ENCODE assay signal across 8 cellular contexts in the genomic region with DNA sequence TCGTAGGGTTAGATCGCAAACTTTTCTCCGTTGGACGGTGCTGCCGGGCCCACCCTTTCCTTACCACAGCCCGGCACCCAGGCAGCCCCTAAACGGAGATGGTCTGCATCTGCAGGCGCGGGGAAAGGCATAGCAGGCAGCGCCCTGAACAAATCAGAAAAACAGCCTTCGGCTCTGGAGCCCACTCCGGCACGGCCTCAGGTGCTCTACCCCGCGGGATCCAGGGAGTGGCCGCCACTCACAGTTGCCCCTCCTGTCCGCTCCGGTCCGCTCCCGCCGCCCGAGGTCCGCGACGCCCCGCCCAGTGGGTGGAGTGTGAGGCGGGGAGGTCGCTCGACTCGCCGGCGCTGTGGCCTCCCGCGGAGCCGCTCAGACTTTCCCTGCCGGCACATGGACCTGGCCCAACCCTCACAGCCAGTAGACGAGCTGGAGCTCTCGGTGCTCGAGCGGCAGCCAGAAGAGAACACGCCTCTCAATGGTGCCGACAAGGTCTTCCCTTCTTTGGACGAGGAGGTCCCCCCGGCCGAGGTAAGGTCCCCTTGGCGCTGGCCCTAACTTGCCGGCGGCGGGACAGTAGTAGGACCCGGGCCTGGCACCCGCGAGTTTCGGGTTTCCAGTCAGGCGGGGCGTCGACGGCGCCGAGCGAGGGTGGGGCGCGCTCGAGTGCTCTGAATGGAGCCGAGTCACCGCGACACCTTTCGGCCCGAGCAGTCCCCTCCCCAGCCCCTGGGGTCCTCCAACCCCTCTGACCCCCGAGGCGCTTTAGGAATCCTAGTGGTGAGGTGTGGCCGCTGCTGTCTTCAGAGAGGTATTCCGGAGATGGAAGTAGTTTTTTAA. TPM values are rescaled to one million over a fixed set of nuclear protein-coding genes. Genes with fewer than 3 reads are reported as not detected.
DNase-seq lines count a peak whose midpoint lies in the region; ATAC-seq and TF ChIP-seq lines count a peak whose summit lies in the region.

A gene with protein sequence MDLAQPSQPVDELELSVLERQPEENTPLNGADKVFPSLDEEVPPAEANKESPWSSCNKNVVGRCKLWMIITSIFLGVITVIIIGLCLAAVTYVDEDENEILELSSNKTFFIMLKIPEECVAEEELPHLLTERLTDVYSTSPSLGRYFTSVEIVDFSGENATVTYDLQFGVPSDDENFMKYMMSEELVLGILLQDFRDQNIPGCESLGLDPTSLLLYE (plus strand): TSS at position 372 of the 837 bp plus-strand sequence. CDS start 19 bp downstream, at position 391.

- TF ChIP-seq CTCF in adrenal gland (IDR thresholded peaks at IDR 0.05): peak in 1 of 6 experiments; percentile 8
- peak in 1 of 9 donors; percentile 11 for TF ChIP-seq CTCF in heart right ventricle (IDR thresholded peaks at IDR 0.05)

- TF ChIP-seq POLR2A in adrenal gland (IDR thresholded peaks at IDR 0.05): peak in 1 of 2 donors; percentile 48

- ATAC-seq in GM21737 (IDR thresholded peaks at IDR 0.05; ENCODE audit: unreplicated experiment): peak; percentile 74
- ATAC-seq in heart right ventricle: peak; percentile 94 to 97 (median 96)

- 0 to 2% (median 1%) methylated on average over 6 to 72 of the region's 72 CpGs for WGBS in adrenal gland, 4 donors
- 1% methylated on average over 71 to 72 of the region's 72 CpGs for WGBS in heart right ventricle, 2 donors
- WGBS in urinary bladder: under 1% methylated on average over 72 of the region's 72 CpGs

- H3K27me3 ChIP-seq in adrenal gland (no peaks in the 10 kb centered on the region), heart right ventricle (peaks cover 0 to 68% (median 0%) of the 10 kb centered on the region in 7 donors)

- intact Hi-C loops in adrenal gland (cut with DNase I): no loop called here
- intact Hi-C loops in heart right ventricle (cut with DNase I): no loop called here

- H3K36me3 ChIP-seq in adrenal gland (replicated peaks in 1 of 2) (no peaks in the 10 kb centered on the region), heart right ventricle (no peaks in the 10 kb centered on the region), urinary bladder (ENCODE audit: insufficient read depth) (no peaks in the 10 kb centered on the region)

- DNase-seq in DMS53 treated with DMSO at 0.1 percent for 48 hours (lab: John Stamatoyannopoulos, UW; ENCODE audit: unreplicated experiment): peak; percentile 66
- DNase-seq in SW480 (ENCODE audit: low spot score): peak; percentile 84
- DNase-seq in adrenal gland: peak; percentile 76 to 86 (median 82)
- peak; percentile 85 for DNase-seq in heart right ventricle
- DNase-seq in pons (ENCODE audit: low spot score): peak; percentile 9

- no peaks in the 10 kb centered on the region for H3K9me3 ChIP-seq in adrenal gland (replicated peaks in 1 of 3)
- H3K9me3 ChIP-seq in heart right ventricle: no peaks in the 10 kb centered on the region

- H3K4me3 ChIP-seq in adrenal gland (peak within 1 kb of the TSS in 2 of 4 donors; percentile 69 to 75), heart right ventricle (peak within 1 kb of the TSS; percentile 48 to 67 (median 64)), urinary bladder (ENCODE audit: low read depth, low read length) (peak within 1 kb of the TSS; percentile 44)

- H3K4me1 ChIP-seq in adrenal gland (replicated peaks in 1 of 2): peaks cover 0 to 7% of the 10 kb centered on the region in 2 donors
- H3K4me1 ChIP-seq in heart right ventricle: peaks cover 2 to 35% (median 22%) of the 10 kb centered on the region in 9 donors
- no peaks in the 10 kb centered on the region for H3K4me1 ChIP-seq in urinary bladder (ENCODE audit: insufficient read depth)

- TF ChIP-seq RAD21 in Ishikawa (IDR thresholded peaks at IDR 0.05; ENCODE audit: low read depth): no peak

- 0 out of 2 replicates have a peak, but pooled peaks have one; percentile 40 for TF ChIP-seq EP300 in Ishikawa (IDR thresholded peaks at IDR 0.05; ENCODE audit: borderline replicate concordance)

- H3K27ac ChIP-seq in adrenal gland (peak within 1 kb of the TSS in 1 of 5 donors; percentile 83), heart right ventricle (peak within 1 kb of the TSS in 9 of 10 donors; percentile 45 to 79 (median 72)), urinary bladder (ENCODE audit: low read depth) (peak within 1 kb of the TSS; percentile 63)

TF ChIP-seq in Ishikawa, 13 proteins besides CTCF, POLR2A, EP300 and RAD21:
- TF ChIP-seq NFIC (IDR thresholded peaks at IDR 0.05) (peak; percentile 37), CEBPB (IDR thresholded peaks at IDR 0.05) (no peak), TCF12 (IDR thresholded peaks at IDR 0.05; ENCODE audit: low read depth) (peak; percentile 54; the same call in 1 of the 2 replicates), CREB1 (IDR thresholded peaks at IDR 0.05; ENCODE audit: low read depth) (0 out of 2 replicates have a peak, but pooled peaks have one; percentile 28), TEAD4 (IDR thresholded peaks at IDR 0.05) (no peak), TAF1 (IDR thresholded peaks at IDR 0.05; ENCODE audit: low read depth) (peak; percentile 74; the same call in 1 of the 2 replicates), ZBTB7A (IDR thresholded peaks at IDR 0.05; ENCODE audit: low read depth) (peak; percentile 67; the same call in 1 of the 2 replicates), EGR1 (IDR thresholded peaks at IDR 0.05) (no peak)
- TF ChIP-seq, protein P1, sequence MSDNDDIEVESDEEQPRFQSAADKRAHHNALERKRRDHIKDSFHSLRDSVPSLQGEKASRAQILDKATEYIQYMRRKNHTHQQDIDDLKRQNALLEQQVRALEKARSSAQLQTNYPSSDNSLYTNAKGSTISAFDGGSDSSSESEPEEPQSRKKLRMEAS (IDR thresholded peaks at IDR 0.05): peak; percentile 95

RNA-seq across cellular contexts. Expression of the gene that starts here (rescaled TPM):
- total RNA-seq in adrenal gland (1 to 10 TPM in 6 of 8 donors, under 1 TPM in 2; 0.06 to 4.0 (median 2.3) TPM), heart right ventricle (1 to 10 TPM; 3.5 to 9.8 (median 5.0) TPM), urinary bladder (7.5 TPM)
- polyA plus RNA-seq in adrenal gland (1 to 10 TPM; 1.1 to 2.2 (median 2.2) TPM), heart right ventricle (1 to 10 TPM; 3.1 to 6.0 TPM), urinary bladder (2.6 TPM)

Comparison
In these comparisons a context has a peak if more than half of its experiments do, and no peak if none do; other contexts are left out.
1. DNase-seq: peak in every context shown above with its lines; median percentile 85 in heart right ventricle; 84 in SW480; 82 in adrenal gland; 66 in DMS53 treated with DMSO at 0.1 percent for 48 hours; 9 in pons.